ENCODE assay signal across 1 cellular context in genomic region chr17:82065638-82066303, GRCh38.
A peak's percentile ranks its signal among the peaks of the same experiment; 100 is the strongest.
TF ChIP-seq lines count a peak whose summit lies in the region.

Gene DUS1L, minus strand, starts transcription at chr17:82065804. Its CDS starts 745 bp downstream, at chr17:82065059.

TF ChIP-seq in HEK293, 187 proteins besides CTCF, POLR2A, EP300 and RAD21 (continued from another document and continues in another):
- TF ChIP-seq ZBTB6 (tag by site-specific recombination; IDR thresholded peaks at IDR 0.05) (peak; percentile 69), ZBTB17 (tag by site-specific recombination; IDR thresholded peaks at IDR 0.05) (0 out of 2 replicates have a peak, but pooled peaks have one; percentile 22), ZNF707 (tag by site-specific recombination; IDR thresholded peaks at IDR 0.05) (peak; percentile 10; the same call in 1 of the 2 replicates), PATZ1 (tag by site-specific recombination; IDR thresholded peaks at IDR 0.05) (peak; percentile 71), ZBTB10 (tag by site-specific recombination; IDR thresholded peaks at IDR 0.05) (peak; percentile 86), ZFP37 (tag by site-specific recombination; IDR thresholded peaks at IDR 0.05) (peak; percentile 75; the same call in 1 of the 2 replicates), ZNF768 (tag by site-specific recombination; IDR thresholded peaks at IDR 0.05) (no peak), ZNF362 (tag by site-specific recombination; IDR thresholded peaks at IDR 0.05) (no peak), ZNF391 (tag by site-specific recombination; IDR thresholded peaks at IDR 0.05; ENCODE audit: borderline replicate concordance, low read depth) (peak; percentile 94), ZBTB26 (tag by site-specific recombination; optimal IDR thresholded peaks at IDR 0.05) (peak; percentile 75), ZFHX2 (tag by site-specific recombination; conservative IDR thresholded peaks at IDR 0.05) (peak; percentile 83), PRDM2 (tag by site-specific recombination; IDR thresholded peaks at IDR 0.05; ENCODE audit: borderline replicate concordance) (peak; percentile 76; the same call in 1 of the 2 replicates), ZNF76 (tag by site-specific recombination; IDR thresholded peaks at IDR 0.05; ENCODE audit: borderline replicate concordance, low read depth) (peak; percentile 84), ELK4 (IDR thresholded peaks at IDR 0.05; ENCODE audit: borderline replicate concordance, low read depth, low read length) (peak; percentile 42; the same call in 1 of the 2 replicates), ZXDB (tag by site-specific recombination; IDR thresholded peaks at IDR 0.05) (no peak; the same call in none of the 2 replicates), PRDM4 (tag by site-specific recombination; IDR thresholded peaks at IDR 0.05) (peak; percentile 64), MYNN (tag by site-specific recombination; IDR thresholded peaks at IDR 0.05; ENCODE audit: borderline replicate concordance) (0 out of 2 replicates have a peak, but pooled peaks have one; percentile 42), ZNF639 (tag by site-specific recombination; IDR thresholded peaks at IDR 0.05) (peak; percentile 84), ZNF112 (tag by site-specific recombination; IDR thresholded peaks at IDR 0.05) (no peak), ZNF2 (tag by site-specific recombination; IDR thresholded peaks at IDR 0.05) (peak; percentile 94), KLF1 (tag by site-specific recombination; IDR thresholded peaks at IDR 0.05) (peak; percentile 43), ZSCAN23 (tag by site-specific recombination; IDR thresholded peaks at IDR 0.05) (0 out of 2 replicates have a peak, but pooled peaks have one; percentile 42), PRDM1 (tag by site-specific recombination; IDR thresholded peaks at IDR 0.05) (no peak), ZNF521 (tag by site-specific recombination; IDR thresholded peaks at IDR 0.05) (no peak), ZNF529 (tag by site-specific recombination; IDR thresholded peaks at IDR 0.05; ENCODE audit: insufficient replicate concordance) (no peak)
